ENCODE assay signal across 1 cellular context in the genomic region with DNA sequence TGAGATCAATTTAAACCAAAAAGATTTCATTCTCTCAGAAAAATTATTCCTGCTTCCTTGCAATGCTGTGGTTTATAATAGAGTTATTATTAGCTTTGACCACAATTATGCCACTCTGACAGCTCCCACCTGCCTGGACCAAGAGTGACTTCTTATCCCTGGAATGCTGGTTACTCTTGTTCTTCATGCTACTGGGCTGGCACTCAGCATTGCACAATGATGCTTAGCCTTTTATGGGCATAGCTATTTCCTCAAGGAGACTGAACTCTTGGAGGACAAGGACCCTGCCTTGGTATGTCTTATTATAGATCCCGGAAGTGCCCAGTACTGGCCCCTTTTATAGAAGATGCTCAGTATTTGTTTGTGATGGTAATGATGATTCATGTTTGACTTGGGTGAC.
TF ChIP-seq lines count a peak whose summit lies in the region.

No MANE protein-coding gene starts in this region.

TF ChIP-seq in H1, 55 proteins besides CTCF, POLR2A, EP300 and RAD21:
- TF ChIP-seq, protein P1, sequence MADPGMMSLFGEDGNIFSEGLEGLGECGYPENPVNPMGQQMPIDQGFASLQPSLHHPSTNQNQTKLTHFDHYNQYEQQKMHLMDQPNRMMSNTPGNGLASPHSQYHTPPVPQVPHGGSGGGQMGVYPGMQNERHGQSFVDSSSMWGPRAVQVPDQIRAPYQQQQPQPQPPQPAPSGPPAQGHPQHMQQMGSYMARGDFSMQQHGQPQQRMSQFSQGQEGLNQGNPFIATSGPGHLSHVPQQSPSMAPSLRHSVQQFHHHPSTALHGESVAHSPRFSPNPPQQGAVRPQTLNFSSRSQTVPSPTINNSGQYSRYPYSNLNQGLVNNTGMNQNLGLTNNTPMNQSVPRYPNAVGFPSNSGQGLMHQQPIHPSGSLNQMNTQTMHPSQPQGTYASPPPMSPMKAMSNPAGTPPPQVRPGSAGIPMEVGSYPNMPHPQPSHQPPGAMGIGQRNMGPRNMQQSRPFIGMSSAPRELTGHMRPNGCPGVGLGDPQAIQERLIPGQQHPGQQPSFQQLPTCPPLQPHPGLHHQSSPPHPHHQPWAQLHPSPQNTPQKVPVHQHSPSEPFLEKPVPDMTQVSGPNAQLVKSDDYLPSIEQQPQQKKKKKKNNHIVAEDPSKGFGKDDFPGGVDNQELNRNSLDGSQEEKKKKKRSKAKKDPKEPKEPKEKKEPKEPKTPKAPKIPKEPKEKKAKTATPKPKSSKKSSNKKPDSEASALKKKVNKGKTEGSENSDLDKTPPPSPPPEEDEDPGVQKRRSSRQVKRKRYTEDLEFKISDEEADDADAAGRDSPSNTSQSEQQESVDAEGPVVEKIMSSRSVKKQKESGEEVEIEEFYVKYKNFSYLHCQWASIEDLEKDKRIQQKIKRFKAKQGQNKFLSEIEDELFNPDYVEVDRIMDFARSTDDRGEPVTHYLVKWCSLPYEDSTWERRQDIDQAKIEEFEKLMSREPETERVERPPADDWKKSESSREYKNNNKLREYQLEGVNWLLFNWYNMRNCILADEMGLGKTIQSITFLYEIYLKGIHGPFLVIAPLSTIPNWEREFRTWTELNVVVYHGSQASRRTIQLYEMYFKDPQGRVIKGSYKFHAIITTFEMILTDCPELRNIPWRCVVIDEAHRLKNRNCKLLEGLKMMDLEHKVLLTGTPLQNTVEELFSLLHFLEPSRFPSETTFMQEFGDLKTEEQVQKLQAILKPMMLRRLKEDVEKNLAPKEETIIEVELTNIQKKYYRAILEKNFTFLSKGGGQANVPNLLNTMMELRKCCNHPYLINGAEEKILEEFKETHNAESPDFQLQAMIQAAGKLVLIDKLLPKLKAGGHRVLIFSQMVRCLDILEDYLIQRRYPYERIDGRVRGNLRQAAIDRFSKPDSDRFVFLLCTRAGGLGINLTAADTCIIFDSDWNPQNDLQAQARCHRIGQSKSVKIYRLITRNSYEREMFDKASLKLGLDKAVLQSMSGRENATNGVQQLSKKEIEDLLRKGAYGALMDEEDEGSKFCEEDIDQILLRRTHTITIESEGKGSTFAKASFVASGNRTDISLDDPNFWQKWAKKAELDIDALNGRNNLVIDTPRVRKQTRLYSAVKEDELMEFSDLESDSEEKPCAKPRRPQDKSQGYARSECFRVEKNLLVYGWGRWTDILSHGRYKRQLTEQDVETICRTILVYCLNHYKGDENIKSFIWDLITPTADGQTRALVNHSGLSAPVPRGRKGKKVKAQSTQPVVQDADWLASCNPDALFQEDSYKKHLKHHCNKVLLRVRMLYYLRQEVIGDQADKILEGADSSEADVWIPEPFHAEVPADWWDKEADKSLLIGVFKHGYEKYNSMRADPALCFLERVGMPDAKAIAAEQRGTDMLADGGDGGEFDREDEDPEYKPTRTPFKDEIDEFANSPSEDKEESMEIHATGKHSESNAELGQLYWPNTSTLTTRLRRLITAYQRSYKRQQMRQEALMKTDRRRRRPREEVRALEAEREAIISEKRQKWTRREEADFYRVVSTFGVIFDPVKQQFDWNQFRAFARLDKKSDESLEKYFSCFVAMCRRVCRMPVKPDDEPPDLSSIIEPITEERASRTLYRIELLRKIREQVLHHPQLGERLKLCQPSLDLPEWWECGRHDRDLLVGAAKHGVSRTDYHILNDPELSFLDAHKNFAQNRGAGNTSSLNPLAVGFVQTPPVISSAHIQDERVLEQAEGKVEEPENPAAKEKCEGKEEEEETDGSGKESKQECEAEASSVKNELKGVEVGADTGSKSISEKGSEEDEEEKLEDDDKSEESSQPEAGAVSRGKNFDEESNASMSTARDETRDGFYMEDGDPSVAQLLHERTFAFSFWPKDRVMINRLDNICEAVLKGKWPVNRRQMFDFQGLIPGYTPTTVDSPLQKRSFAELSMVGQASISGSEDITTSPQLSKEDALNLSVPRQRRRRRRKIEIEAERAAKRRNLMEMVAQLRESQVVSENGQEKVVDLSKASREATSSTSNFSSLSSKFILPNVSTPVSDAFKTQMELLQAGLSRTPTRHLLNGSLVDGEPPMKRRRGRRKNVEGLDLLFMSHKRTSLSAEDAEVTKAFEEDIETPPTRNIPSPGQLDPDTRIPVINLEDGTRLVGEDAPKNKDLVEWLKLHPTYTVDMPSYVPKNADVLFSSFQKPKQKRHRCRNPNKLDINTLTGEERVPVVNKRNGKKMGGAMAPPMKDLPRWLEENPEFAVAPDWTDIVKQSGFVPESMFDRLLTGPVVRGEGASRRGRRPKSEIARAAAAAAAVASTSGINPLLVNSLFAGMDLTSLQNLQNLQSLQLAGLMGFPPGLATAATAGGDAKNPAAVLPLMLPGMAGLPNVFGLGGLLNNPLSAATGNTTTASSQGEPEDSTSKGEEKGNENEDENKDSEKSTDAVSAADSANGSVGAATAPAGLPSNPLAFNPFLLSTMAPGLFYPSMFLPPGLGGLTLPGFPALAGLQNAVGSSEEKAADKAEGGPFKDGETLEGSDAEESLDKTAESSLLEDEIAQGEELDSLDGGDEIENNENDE (IDR thresholded peaks at IDR 0.05; ENCODE audit: insufficient replicate concordance, low read length): no peak
- TF ChIP-seq JUND (IDR thresholded peaks at IDR 0.05; ENCODE audit: low read length): no peak
- 0 out of 2 replicates have a peak, but pooled peaks have one; percentile 27 for TF ChIP-seq TEAD4 (IDR thresholded peaks at IDR 0.05; ENCODE audit: low read depth, low read length)
- no peak for TF ChIP-seq TCF12 (IDR thresholded peaks at IDR 0.05; ENCODE audit: low read depth, low read length)
- TF ChIP-seq CHD2 (IDR thresholded peaks at IDR 0.05; ENCODE audit: low read length): no peak
- no peak for TF ChIP-seq ATF2 (IDR thresholded peaks at IDR 0.05; ENCODE audit: low read length)
- no peak for TF ChIP-seq ATF3 (IDR thresholded peaks at IDR 0.05; ENCODE audit: insufficient read depth, low read depth, low read length)
- TF ChIP-seq MAFK (IDR thresholded peaks at IDR 0.05; ENCODE audit: low read depth, low read length): no peak
- no peak for TF ChIP-seq TAF1 (IDR thresholded peaks at IDR 0.05; ENCODE audit: low read depth, low read length)
- TF ChIP-seq CEBPB (IDR thresholded peaks at IDR 0.05; ENCODE audit: low read depth, low read length): peak; percentile 80
- TF ChIP-seq KDM4A (IDR thresholded peaks at IDR 0.05; ENCODE audit: low read depth, low read length, severe bottlenecking): no peak
- no peak for TF ChIP-seq GTF2F1 (IDR thresholded peaks at IDR 0.05; ENCODE audit: borderline replicate concordance, low read depth, low read length)
- TF ChIP-seq FOSL1 (IDR thresholded peaks at IDR 0.05; ENCODE audit: insufficient read depth, low read depth, low read length): no peak
- TF ChIP-seq YY1 (IDR thresholded peaks at IDR 0.05; ENCODE audit: low read depth, low read length): no peak
- TF ChIP-seq, protein P2, sequence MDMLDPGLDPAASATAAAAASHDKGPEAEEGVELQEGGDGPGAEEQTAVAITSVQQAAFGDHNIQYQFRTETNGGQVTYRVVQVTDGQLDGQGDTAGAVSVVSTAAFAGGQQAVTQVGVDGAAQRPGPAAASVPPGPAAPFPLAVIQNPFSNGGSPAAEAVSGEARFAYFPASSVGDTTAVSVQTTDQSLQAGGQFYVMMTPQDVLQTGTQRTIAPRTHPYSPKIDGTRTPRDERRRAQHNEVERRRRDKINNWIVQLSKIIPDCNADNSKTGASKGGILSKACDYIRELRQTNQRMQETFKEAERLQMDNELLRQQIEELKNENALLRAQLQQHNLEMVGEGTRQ (IDR thresholded peaks at IDR 0.05; ENCODE audit: low read length): no peak
- TF ChIP-seq SUZ12 (IDR thresholded peaks at IDR 0.05; ENCODE audit: low read length): no peak
- TF ChIP-seq RXRA (IDR thresholded peaks at IDR 0.05; ENCODE audit: insufficient read depth, low read depth, low read length): no peak
- peak; percentile 93 for TF ChIP-seq SRF (IDR thresholded peaks at IDR 0.05; ENCODE audit: low read depth, low read length)
- TF ChIP-seq SP2 (IDR thresholded peaks at IDR 0.05; ENCODE audit: low read length): no peak
- no peak for TF ChIP-seq SIX5 (IDR thresholded peaks at IDR 0.05; ENCODE audit: low read depth, low read length)
- TF ChIP-seq HDAC6 (IDR thresholded peaks at IDR 0.05; ENCODE audit: low read depth, low read length): no peak
- TF ChIP-seq NANOG (IDR thresholded peaks at IDR 0.05; ENCODE audit: insufficient read depth, low read depth, low read length, poor library complexity, severe bottlenecking): no peak
